8 cellular contexts compared by ENCODE assay signal in genomic region chr4:128811571-128812359, GRCh38. TPM values are rescaled to one million over a fixed set of nuclear protein-coding genes. Genes with fewer than 3 reads are reported as not detected.
DNase-seq lines count a peak whose midpoint lies in the region; ATAC-seq and TF ChIP-seq lines count a peak whose summit lies in the region.

No MANE protein-coding gene starts in this region.

- H2BK5ac ChIP-seq in trophoblast cell (ENCODE audit: low read depth, low read length, poor library complexity) = peak overlapping the region; percentile 87

- H3K9me3 ChIP-seq in trophoblast cell (ENCODE audit: insufficient read depth, low read depth, low read length) = no peaks in the 10 kb centered on the region

- H3K27me3 ChIP-seq in trophoblast cell (ENCODE audit: insufficient read depth, low read length) = no peaks in the 10 kb centered on the region

- H3K23ac ChIP-seq in trophoblast cell (ENCODE audit: low read length) = no peak overlapping the region

- H3K27ac ChIP-seq in trophoblast cell (ENCODE audit: low read depth, low read length) = peak overlapping the region; percentile 85

- no peaks in the 10 kb centered on the region for H3K36me3 ChIP-seq in trophoblast cell (ENCODE audit: control insufficient read depth in 1 of 2, insufficient read depth in 2 of 2, low read length in 2 of 2)

- H3K14ac ChIP-seq in trophoblast cell (ENCODE audit: low read length) = peak overlapping the region; percentile 53

- peaks cover 26% of the 10 kb centered on the region for H3K36me3 Mint-ChIP-seq in activated naive CD8-positive, alpha-beta T cell treated with anti-CD3 and anti-CD28 coated beads for 36 hours
- H3K36me3 Mint-ChIP-seq in type B pancreatic cell = peaks cover 6% of the 10 kb centered on the region

- H3K27me3 Mint-ChIP-seq in activated naive CD8-positive, alpha-beta T cell treated with anti-CD3 and anti-CD28 coated beads for 36 hours = no peaks in the 10 kb centered on the region
- H3K27me3 Mint-ChIP-seq in type B pancreatic cell = no peaks in the 10 kb centered on the region

- peak overlapping the region; percentile 15 for H2BK120ac ChIP-seq in trophoblast cell (ENCODE audit: insufficient read depth, low read length, poor library complexity)

- H2AFZ ChIP-seq in trophoblast cell (ENCODE audit: insufficient read depth, low read length, poor library complexity) = peak overlapping the region; percentile 78

- H3K4me3 Mint-ChIP-seq in activated naive CD8-positive, alpha-beta T cell treated with anti-CD3 and anti-CD28 coated beads for 36 hours = peak overlapping the region; percentile 98
- peak overlapping the region; percentile 89 for H3K4me3 Mint-ChIP-seq in type B pancreatic cell

- H4K12ac ChIP-seq in trophoblast cell (ENCODE audit: low read depth, low read length) = peak overlapping the region; percentile 28

- H3K18ac ChIP-seq in trophoblast cell (ENCODE audit: low read length) = peak overlapping the region; percentile 84

- H2BK12ac ChIP-seq in trophoblast cell (ENCODE audit: low read length) = peak overlapping the region; percentile 53

- peak overlapping the region; percentile 93 for H3K27ac Mint-ChIP-seq in activated naive CD8-positive, alpha-beta T cell treated with anti-CD3 and anti-CD28 coated beads for 36 hours
- H3K27ac Mint-ChIP-seq in type B pancreatic cell = peak overlapping the region; percentile 62

- DNase-seq in GM12864 (ENCODE audit: low read depth) = no peak
- DNase-seq in NCI-H1092 (lab: John Stamatoyannopoulos, UW) = peak; percentile 83
- DNase-seq in SKM-1 (lab: John Stamatoyannopoulos, UW; ENCODE audit: unreplicated experiment) = peak; percentile 84
- DNase-seq in activated naive CD8-positive, alpha-beta T cell treated with anti-CD3 and anti-CD28 coated beads for 36 hours = peak; percentile 88
- DNase-seq in Right ventricle myocardium superior = peak; percentile 94
- DNase-seq in trophoblast cell = peak; percentile 79 to 85
- peak; percentile 89 for DNase-seq in type B pancreatic cell (ENCODE audit: extremely low spot score, unreplicated experiment)

- H3K4me2 ChIP-seq in trophoblast cell (ENCODE audit: low read length) = peak overlapping the region; percentile 88

- peaks cover 24% of the 10 kb centered on the region for H3K79me1 ChIP-seq in trophoblast cell (ENCODE audit: low read length)

- H3K9ac ChIP-seq in trophoblast cell (ENCODE audit: low read length) = peak overlapping the region; percentile 80

- no CpG with 5 or more reads among the region's 108 CpGs for WGBS in trophoblast cell (ENCODE audit: extremely low coverage, insufficient coverage, insufficient read length)

- H2AK5ac ChIP-seq in trophoblast cell (ENCODE audit: low read length) = no peak overlapping the region

- peak overlapping the region; percentile 76 for H4K8ac ChIP-seq in trophoblast cell (ENCODE audit: low read depth, low read length)

- peaks cover 9% of the 10 kb centered on the region for H3K79me2 ChIP-seq in trophoblast cell (ENCODE audit: control insufficient read depth, insufficient read depth, low read length, poor library complexity)

- TF ChIP-seq CTCF in GM12864 (IDR thresholded peaks at IDR 0.05; ENCODE audit: low read depth, low read length, missing control alignments) = no peak
- no peak for TF ChIP-seq CTCF in type B pancreatic cell (conservative IDR thresholded peaks at IDR 0.05)

- H3K4ac ChIP-seq in trophoblast cell (ENCODE audit: low read depth, low read length) = peak overlapping the region; percentile 52

- H4K91ac ChIP-seq in trophoblast cell (ENCODE audit: low read depth, low read length) = peak overlapping the region; percentile 57

- intact Hi-C loops in Right ventricle myocardium superior (cut with DNase I) = loop anchor here (10.0 kb wide), 1 partner anchor 53 kb away; no protein-coding TSS in a partner anchor

- H3K4me1 ChIP-seq in trophoblast cell (ENCODE audit: control insufficient read depth in 1 of 2, insufficient read depth in 2 of 2, low read length in 2 of 2) = no peaks in the 10 kb centered on the region

- peak overlapping the region; percentile 59 for H3K4me3 ChIP-seq in GM12864 (ENCODE audit: low read depth, low read length)
- H3K4me3 ChIP-seq in trophoblast cell (ENCODE audit: low read depth, low read length) = peak overlapping the region; percentile 84

- H3K9me3 Mint-ChIP-seq in activated naive CD8-positive, alpha-beta T cell treated with anti-CD3 and anti-CD28 coated beads for 36 hours = no peaks in the 10 kb centered on the region
- H3K9me3 Mint-ChIP-seq in type B pancreatic cell = no peaks in the 10 kb centered on the region

- peaks cover 26% of the 10 kb centered on the region for H3K4me1 Mint-ChIP-seq in activated naive CD8-positive, alpha-beta T cell treated with anti-CD3 and anti-CD28 coated beads for 36 hours
- peaks cover 13% of the 10 kb centered on the region for H3K4me1 Mint-ChIP-seq in type B pancreatic cell (ENCODE audit: unreplicated experiment)

- ATAC-seq in HG02623 (IDR thresholded peaks at IDR 0.05; ENCODE audit: unreplicated experiment) = peak; percentile 43
- peak; percentile 77 for ATAC-seq in Right ventricle myocardium superior (ENCODE audit: poor library complexity)

RNA-seq across cellular contexts. Expression of gene JADE1, which starts 2.3 kb away (rescaled TPM):
- 10 to 100 TPM; 29.7 to 31.5 TPM for total RNA-seq in activated naive CD8-positive, alpha-beta T cell treated with anti-CD3 and anti-CD28 coated beads for 36 hours
- 26.0 TPM for total RNA-seq in Right ventricle myocardium superior
- 17.0 TPM in 2 replicates for polyA plus RNA-seq in trophoblast cell (2013)
- 18.5 and 27.0 TPM in 2 replicates for total RNA-seq in type B pancreatic cell (ENCODE audit: low replicate concordance)
